ENCODE assay signal across 9 cellular contexts in genomic region chr21:43767980-43768867, GRCh38. TPM values are rescaled to one million over a fixed set of nuclear protein-coding genes. Genes with fewer than 3 reads are reported as not detected.
A peak's percentile ranks its signal among the peaks of the same experiment; 100 is the strongest.
DNase-seq lines count a peak whose midpoint lies in the region; ATAC-seq, FAIRE-seq and TF ChIP-seq lines count a peak whose summit lies in the region.
"Had no signal": no experiment of that assay in that cellular context is flagged by ENCODE, and none has a peak within 500 bp of the region (broad histone marks: within the 10 kb centered on the region; RNA-seq: fewer than 3 reads in every experiment).

No MANE protein-coding gene starts in this region.

- no peak for DNase-seq in activated naive CD8-positive, alpha-beta T cell treated with anti-CD3 and anti-CD28 coated beads, Interleukin-2, amount 50 U/mL, for 24 hours
- no peak for DNase-seq in activated naive CD8-positive, alpha-beta T cell treated with anti-CD3 and anti-CD28 coated beads for 36 hours
- DNase-seq in cardiac fibroblast (ENCODE audit: low read depth in 2 of 2) (peak; percentile 88 to 91), HepG2 (ENCODE audit: low spot score) (no peak), aorta (peak in 1 of 2 donors; percentile 72), NCI-H2196 (lab: John Stamatoyannopoulos, UW; ENCODE audit: unreplicated experiment) (no peak)
- no peak for DNase-seq in stimulated activated naive CD8-positive, alpha-beta T cell treated with anti-CD3 and anti-CD28 coated beads, Interleukin-15, amount 100 ng/mL, for 72 hours
- DNase-seq: Kasumi-1 had no signal

- peaks cover 33% of the 10 kb centered on the region for H3K4me1 ChIP-seq in HepG2 (ENCODE audit: insufficient read depth, low read length)
- H3K4me1 ChIP-seq in aorta (ENCODE audit: control insufficient read depth in 1 of 2, insufficient read depth in 2 of 2, low read length in 2 of 2), result no peaks in the 10 kb centered on the region

- no peaks in the 10 kb centered on the region for H3K79me2 ChIP-seq in HepG2 (ENCODE audit: insufficient read depth, low read length)

- BruUV-seq in HepG2 (replicated peaks; lab: Mats Ljungman, UMichigan), result no TSS peak

- no peaks in the 10 kb centered on the region for H3K27me3 Mint-ChIP-seq in activated naive CD8-positive, alpha-beta T cell treated with anti-CD3 and anti-CD28 coated beads, Interleukin-2, amount 50 U/mL, for 24 hours
- H3K27me3 Mint-ChIP-seq in activated naive CD8-positive, alpha-beta T cell treated with anti-CD3 and anti-CD28 coated beads for 36 hours, result no peaks in the 10 kb centered on the region
- no peaks in the 10 kb centered on the region for H3K27me3 Mint-ChIP-seq in stimulated activated naive CD8-positive, alpha-beta T cell treated with anti-CD3 and anti-CD28 coated beads, Interleukin-15, amount 100 ng/mL, for 72 hours

- no peak for TF ChIP-seq RAD21 in HepG2 (CRISPR knock-in tag; IDR thresholded peaks at IDR 0.05)

- H3K4me3 ChIP-seq in cardiac fibroblast (replicated peaks in 1 of 2; ENCODE audit: low read depth in 2 of 2, low read length in 2 of 2) (no peak overlapping the region), HepG2 (replicated peaks in 1 of 3; ENCODE audit: insufficient read depth in 1 of 3, low read depth in 2 of 3, low read length in 3 of 3) (no peak overlapping the region), aorta (ENCODE audit: low read length in 2 of 2) (no peak overlapping the region)

- H3K36me3 ChIP-seq in HepG2 (replicated peaks in 1 of 2; ENCODE audit: control insufficient read depth in 1 of 2, insufficient read depth in 2 of 2, low read length in 2 of 2) (peaks cover 0 to 4% of the 10 kb centered on the region in 2 experiments; a peak in 2 of 5 replicates), aorta (ENCODE audit: control insufficient read depth in 1 of 2, insufficient read depth in 2 of 2, low read length in 1 of 2) (peaks cover 0 to 2% of the 10 kb centered on the region in 2 donors)

- no peak for FAIRE-seq in HepG2 (lab: Jason Lieb, UNC)

- no peaks in the 10 kb centered on the region for H3K9me3 Mint-ChIP-seq in activated naive CD8-positive, alpha-beta T cell treated with anti-CD3 and anti-CD28 coated beads, Interleukin-2, amount 50 U/mL, for 24 hours
- H3K9me3 Mint-ChIP-seq in activated naive CD8-positive, alpha-beta T cell treated with anti-CD3 and anti-CD28 coated beads for 36 hours, result peaks cover 1% of the 10 kb centered on the region
- peaks cover 0 to 10% of the 10 kb centered on the region in 2 donors for H3K9me3 Mint-ChIP-seq in stimulated activated naive CD8-positive, alpha-beta T cell treated with anti-CD3 and anti-CD28 coated beads, Interleukin-15, amount 100 ng/mL, for 72 hours

- H3K9me3 ChIP-seq in HepG2 (ENCODE audit: low read length) (no peaks in the 10 kb centered on the region), aorta (ENCODE audit: control insufficient read depth, low read length) (no peaks in the 10 kb centered on the region)

- ATAC-seq in activated naive CD8-positive, alpha-beta T cell treated with anti-CD3 and anti-CD28 coated beads, Interleukin-2, amount 50 U/mL, for 24 hours, result peak; percentile 7
- ATAC-seq in HepG2, result peak; percentile 15
- peak; percentile 39 for ATAC-seq in aorta (ENCODE audit: low FRiP score)
- ATAC-seq in stimulated activated naive CD8-positive, alpha-beta T cell treated with anti-CD3 and anti-CD28 coated beads, Interleukin-15, amount 100 ng/mL, for 72 hours, result no peak
- no peak for ATAC-seq in GM21619 (IDR thresholded peaks at IDR 0.05; ENCODE audit: unreplicated experiment)

- 79% methylated on average over 28 of the region's 34 CpGs for WGBS in HepG2 (ENCODE audit: low lambda C conversion rate)
- 55 to 57% methylated on average over 30 to 34 of the region's 34 CpGs for WGBS in aorta, 2 donors

- H3K4me1 Mint-ChIP-seq in activated naive CD8-positive, alpha-beta T cell treated with anti-CD3 and anti-CD28 coated beads, Interleukin-2, amount 50 U/mL, for 24 hours, result peaks cover 8% of the 10 kb centered on the region
- peaks cover 7% of the 10 kb centered on the region for H3K4me1 Mint-ChIP-seq in activated naive CD8-positive, alpha-beta T cell treated with anti-CD3 and anti-CD28 coated beads for 36 hours
- peaks cover 12% of the 10 kb centered on the region for H3K4me1 Mint-ChIP-seq in stimulated activated naive CD8-positive, alpha-beta T cell treated with anti-CD3 and anti-CD28 coated beads, Interleukin-15, amount 100 ng/mL, for 72 hours

- in situ Hi-C loops in HepG2 (cut with HindIII; ENCODE audit: extremely low pct_ligation_motif_present, low pct_unique_long_range_greater_than_20kb), result no loop called here

- H4K20me1 ChIP-seq in HepG2 (ENCODE audit: insufficient read depth, low read length), result no peaks in the 10 kb centered on the region

- TF ChIP-seq CTCF in cardiac fibroblast (IDR thresholded peaks at IDR 0.05; ENCODE audit: low read depth, low read length), result no peak
- no peak for TF ChIP-seq CTCF in HepG2 (CRISPR knock-in tag; IDR thresholded peaks at IDR 0.05)

- H3K27me3 ChIP-seq in HepG2 (ENCODE audit: control insufficient read depth in 1 of 2, insufficient read depth in 2 of 2, low read length in 2 of 2), result no peaks in the 10 kb centered on the region
- no peaks in the 10 kb centered on the region for H3K27me3 ChIP-seq in aorta (ENCODE audit: control insufficient read depth in 1 of 2, insufficient read depth in 2 of 2, low read length in 1 of 2)

- TF ChIP-seq EP300 in HepG2 (IDR thresholded peaks at IDR 0.05; ENCODE audit: low read depth in 2 of 2, low read length in 2 of 2), result no peak
- TF ChIP-seq EP300 in HepG2 (CRISPR knock-in tag; IDR thresholded peaks at IDR 0.05; ENCODE audit: borderline replicate concordance), result no peak

- H3K36me3 Mint-ChIP-seq in activated naive CD8-positive, alpha-beta T cell treated with anti-CD3 and anti-CD28 coated beads, Interleukin-2, amount 50 U/mL, for 24 hours (ENCODE audit: low read depth), result peaks cover 9% of the 10 kb centered on the region
- H3K36me3 Mint-ChIP-seq in activated naive CD8-positive, alpha-beta T cell treated with anti-CD3 and anti-CD28 coated beads for 36 hours, result peaks cover 10% of the 10 kb centered on the region

- TF ChIP-seq POLR2A in HepG2 (IDR thresholded peaks at IDR 0.05; ENCODE audit: insufficient read depth in 1 of 2, low read depth in 2 of 2, low read length in 2 of 2), result no peak

- intact Hi-C loops in HepG2 (cut with micrococcal nuclease; ENCODE audit: unreplicated experiment), result no loop called here
- intact Hi-C loops in aorta (cut with DNase I), result no loop called here

- H3K27ac ChIP-seq in HepG2 (ENCODE audit: extremely low read length, insufficient read depth, low read length) (no peak overlapping the region), aorta (ENCODE audit: low read depth in 1 of 2, low read length in 2 of 2) (no peak overlapping the region)

- no peak overlapping the region for H3K4me2 ChIP-seq in HepG2 (ENCODE audit: low read depth, low read length)

- H3K4me3 Mint-ChIP-seq in activated naive CD8-positive, alpha-beta T cell treated with anti-CD3 and anti-CD28 coated beads, Interleukin-2, amount 50 U/mL, for 24 hours, result no peak overlapping the region
- no peak overlapping the region for H3K4me3 Mint-ChIP-seq in activated naive CD8-positive, alpha-beta T cell treated with anti-CD3 and anti-CD28 coated beads for 36 hours
- H3K4me3 Mint-ChIP-seq in stimulated activated naive CD8-positive, alpha-beta T cell treated with anti-CD3 and anti-CD28 coated beads, Interleukin-15, amount 100 ng/mL, for 72 hours, result peak overlapping the region in 1 of 2 donors; percentile 29

- POLR2A ChIA-PET in HepG2 (lab: Yijun Ruan, JAX), result no interaction called here

- H2AFZ ChIP-seq in HepG2 (ENCODE audit: low read length), result no peak overlapping the region

- CTCF ChIA-PET in HepG2 (lab: Yijun Ruan, JAX; ENCODE audit: low intra/inter-chr PET ratio, low total read pairs), result no interaction called here

- no peak overlapping the region for H3K9ac ChIP-seq in HepG2 (ENCODE audit: insufficient read depth, low read depth, low read length)

- H3K27ac Mint-ChIP-seq in activated naive CD8-positive, alpha-beta T cell treated with anti-CD3 and anti-CD28 coated beads, Interleukin-2, amount 50 U/mL, for 24 hours, result no peak overlapping the region
- no peak overlapping the region for H3K27ac Mint-ChIP-seq in activated naive CD8-positive, alpha-beta T cell treated with anti-CD3 and anti-CD28 coated beads for 36 hours
- H3K27ac Mint-ChIP-seq in stimulated activated naive CD8-positive, alpha-beta T cell treated with anti-CD3 and anti-CD28 coated beads, Interleukin-15, amount 100 ng/mL, for 72 hours, result no peak overlapping the region

RNA-seq across cellular contexts. Expression of gene CSTB, which starts 7.9 kb away (rescaled TPM):
- total RNA-seq in activated naive CD8-positive, alpha-beta T cell treated with anti-CD3 and anti-CD28 coated beads for 36 hours, result 10 to 100 TPM; 33.6 to 35.1 TPM
- 11.7 and 15.8 TPM in 2 replicates for total RNA-seq in HepG2 (2016; rRNA removed; fragmentation: Illumina TruSeq; extraction: Trizol)
- total RNA-seq in HepG2 (2016; cell fraction: cytosol; rRNA removed; fragmentation: Illumina TruSeq; extraction: Trizol; ENCODE audit: low read depth), result 8.0 and 9.1 TPM in 2 replicates
- total RNA-seq in HepG2 (2016; cell fraction: insoluble cytoplasmic fraction; rRNA removed; fragmentation: Illumina TruSeq; extraction: Trizol), result 11.9 and 14.9 TPM in 2 replicates
- total RNA-seq in HepG2 (2016; cell fraction: membrane; rRNA removed; fragmentation: Illumina TruSeq; extraction: Trizol), result 9.8 and 11.8 TPM in 2 replicates
- 6.6 and 7.1 TPM in 2 replicates for total RNA-seq in HepG2 (2016; cell fraction: nucleus; rRNA removed; fragmentation: Illumina TruSeq; extraction: Trizol)
- 94.1 and 110 TPM in 2 replicates for polyA plus RNA-seq in HepG2 (2011; rRNA removed)
- 129 and 137 TPM in 2 replicates for polyA plus RNA-seq in HepG2 (2011; cell fraction: cytosol; rRNA removed)
- polyA plus RNA-seq in HepG2 (2011; cell fraction: nucleus; rRNA removed), result 53.4 and 59.2 TPM in 2 replicates
- 58.7 and 69.9 TPM in 2 replicates for polyA plus RNA-seq in HepG2 (2012)
- polyA plus RNA-seq in HepG2 (2016; cell fraction: cytosol; fragmentation: Illumina TruSeq; extraction: Trizol; ENCODE audit: low read depth), result 34.3 and 43.0 TPM in 2 replicates
- 53.0 and 57.2 TPM in 2 replicates for polyA plus RNA-seq in HepG2 (2016; cell fraction: insoluble cytoplasmic fraction; fragmentation: Illumina TruSeq; extraction: Trizol; ENCODE audit: low read depth)
- polyA plus RNA-seq in HepG2 (2016; cell fraction: membrane; fragmentation: Illumina TruSeq; extraction: Trizol; ENCODE audit: low read depth), result 32.8 and 40.2 TPM in 2 replicates
- polyA plus RNA-seq in HepG2 (2016; cell fraction: nucleus; fragmentation: Illumina TruSeq; extraction: Trizol; ENCODE audit: insufficient read depth, low read depth), result 34.9 and 36.2 TPM in 2 replicates
- polyA minus RNA-seq in HepG2 (2011; rRNA and poly(A)+ RNA removed; ENCODE audit: low replicate concordance), result 37.2 and 51.7 TPM in 2 replicates
- 24.0 and 25.6 TPM in 2 replicates for polyA minus RNA-seq in HepG2 (2011; cell fraction: cytosol; rRNA and poly(A)+ RNA removed)
- polyA minus RNA-seq in HepG2 (2011; cell fraction: nucleus; rRNA and poly(A)+ RNA removed), result 9.0 and 15.4 TPM in 2 replicates
- 10 to 100 TPM; 30.3 to 44.3 TPM for total RNA-seq in aorta
- polyA plus RNA-seq in aorta, result 10 to 100 TPM; 44.6 to 71.6 TPM

RNA-seq across cellular contexts. Expression of gene RRP1, which starts 21.2 kb away (rescaled TPM):
- 10 to 100 TPM; 89.4 to 90.7 TPM for total RNA-seq in activated naive CD8-positive, alpha-beta T cell treated with anti-CD3 and anti-CD28 coated beads for 36 hours
- total RNA-seq in HepG2 (2016; rRNA removed; fragmentation: Illumina TruSeq; extraction: Trizol) (24.6 and 35.1 TPM in 2 replicates), aorta (10 to 100 TPM; 17.5 to 18.1 TPM)
- 16.9 and 17.1 TPM in 2 replicates for total RNA-seq in HepG2 (2016; cell fraction: cytosol; rRNA removed; fragmentation: Illumina TruSeq; extraction: Trizol; ENCODE audit: low read depth)
- total RNA-seq in HepG2 (2016; cell fraction: insoluble cytoplasmic fraction; rRNA removed; fragmentation: Illumina TruSeq; extraction: Trizol), result 24.1 and 32.9 TPM in 2 replicates
- total RNA-seq in HepG2 (2016; cell fraction: membrane; rRNA removed; fragmentation: Illumina TruSeq; extraction: Trizol), result 10.3 and 11.2 TPM in 2 replicates
- 29.9 and 34.8 TPM in 2 replicates for total RNA-seq in HepG2 (2016; cell fraction: nucleus; rRNA removed; fragmentation: Illumina TruSeq; extraction: Trizol)
- polyA plus RNA-seq in HepG2 (2011; rRNA removed) (20.1 and 22.2 TPM in 2 replicates), aorta (10 to 100 TPM in 1 of 2 donors, 1 to 10 TPM in 1; 4.4 to 17.9 TPM)
- 11.2 and 11.3 TPM in 2 replicates for polyA plus RNA-seq in HepG2 (2011; cell fraction: cytosol; rRNA removed)
- polyA plus RNA-seq in HepG2 (2011; cell fraction: nucleus; rRNA removed), result 110 and 114 TPM in 2 replicates
- polyA plus RNA-seq in HepG2 (2012), result 22.7 and 27.0 TPM in 2 replicates
- 3.0 and 3.7 TPM in 2 replicates for polyA plus RNA-seq in HepG2 (2016; cell fraction: cytosol; fragmentation: Illumina TruSeq; extraction: Trizol; ENCODE audit: low read depth)
- 25.7 and 32.8 TPM in 2 replicates for polyA plus RNA-seq in HepG2 (2016; cell fraction: insoluble cytoplasmic fraction; fragmentation: Illumina TruSeq; extraction: Trizol; ENCODE audit: low read depth)
- polyA plus RNA-seq in HepG2 (2016; cell fraction: membrane; fragmentation: Illumina TruSeq; extraction: Trizol; ENCODE audit: low read depth), result 4.3 and 6.1 TPM in 2 replicates
- polyA plus RNA-seq in HepG2 (2016; cell fraction: nucleus; fragmentation: Illumina TruSeq; extraction: Trizol; ENCODE audit: insufficient read depth, low read depth), result 70.6 and 74.1 TPM in 2 replicates
- polyA minus RNA-seq in HepG2 (2011; rRNA and poly(A)+ RNA removed; ENCODE audit: low replicate concordance), result 9.8 and 26.9 TPM in 2 replicates
- 5.9 and 9.7 TPM in 2 replicates for polyA minus RNA-seq in HepG2 (2011; cell fraction: cytosol; rRNA and poly(A)+ RNA removed)
- polyA minus RNA-seq in HepG2 (2011; cell fraction: nucleus; rRNA and poly(A)+ RNA removed), result 27.0 and 37.2 TPM in 2 replicates

RNA-seq across cellular contexts. Expression of gene PDXK, which starts 49.3 kb away (rescaled TPM):
- total RNA-seq in activated naive CD8-positive, alpha-beta T cell treated with anti-CD3 and anti-CD28 coated beads for 36 hours, result 100 to 1,000 TPM; 111 to 113 TPM
- total RNA-seq in HepG2 (2016; rRNA removed; fragmentation: Illumina TruSeq; extraction: Trizol), result 114 and 151 TPM in 2 replicates
- total RNA-seq in HepG2 (2016; cell fraction: cytosol; rRNA removed; fragmentation: Illumina TruSeq; extraction: Trizol; ENCODE audit: low read depth), result 28.6 and 35.2 TPM in 2 replicates
- total RNA-seq in HepG2 (2016; cell fraction: insoluble cytoplasmic fraction; rRNA removed; fragmentation: Illumina TruSeq; extraction: Trizol), result 115 and 149 TPM in 2 replicates
- total RNA-seq in HepG2 (2016; cell fraction: membrane; rRNA removed; fragmentation: Illumina TruSeq; extraction: Trizol), result 62.0 and 68.5 TPM in 2 replicates
- total RNA-seq in HepG2 (2016; cell fraction: nucleus; rRNA removed; fragmentation: Illumina TruSeq; extraction: Trizol), result 61.1 and 71.3 TPM in 2 replicates
- 165 and 184 TPM in 2 replicates for polyA plus RNA-seq in HepG2 (2011; rRNA removed)
- 146 and 162 TPM in 2 replicates for polyA plus RNA-seq in HepG2 (2011; cell fraction: cytosol; rRNA removed)
- polyA plus RNA-seq in HepG2 (2011; cell fraction: nucleus; rRNA removed), result 215 and 264 TPM in 2 replicates
- polyA plus RNA-seq in HepG2 (2012), result 82.4 and 87.9 TPM in 2 replicates
- polyA plus RNA-seq in HepG2 (2016; cell fraction: cytosol; fragmentation: Illumina TruSeq; extraction: Trizol; ENCODE audit: low read depth), result 45.4 and 55.7 TPM in 2 replicates
- polyA plus RNA-seq in HepG2 (2016; cell fraction: insoluble cytoplasmic fraction; fragmentation: Illumina TruSeq; extraction: Trizol; ENCODE audit: low read depth), result 135 and 141 TPM in 2 replicates
- polyA plus RNA-seq in HepG2 (2016; cell fraction: membrane; fragmentation: Illumina TruSeq; extraction: Trizol; ENCODE audit: low read depth), result 56.2 and 56.5 TPM in 2 replicates
- 113 and 114 TPM in 2 replicates for polyA plus RNA-seq in HepG2 (2016; cell fraction: nucleus; fragmentation: Illumina TruSeq; extraction: Trizol; ENCODE audit: insufficient read depth, low read depth)
- 159 and 241 TPM in 2 replicates for polyA minus RNA-seq in HepG2 (2011; rRNA and poly(A)+ RNA removed; ENCODE audit: low replicate concordance)
- polyA minus RNA-seq in HepG2 (2011; cell fraction: cytosol; rRNA and poly(A)+ RNA removed), result 48.1 and 61.1 TPM in 2 replicates
- polyA minus RNA-seq in HepG2 (2011; cell fraction: nucleus; rRNA and poly(A)+ RNA removed), result 60.5 and 61.0 TPM in 2 replicates
- total RNA-seq in aorta, result 10 to 100 TPM; 90.7 to 94.4 TPM
- 10 to 100 TPM; 25.8 to 38.2 TPM for polyA plus RNA-seq in aorta

Comparison
In these comparisons a context has a peak if more than half of its experiments do, and no peak if none do; other contexts are left out.
1. ATAC-seq: peak in activated naive CD8-positive, alpha-beta T cell treated with anti-CD3 and anti-CD28 coated beads, Interleukin-2, amount 50 U/mL, for 24 hours (single experiment), HepG2 (single experiment) and aorta (single experiment); none in stimulated activated naive CD8-positive, alpha-beta T cell treated with anti-CD3 and anti-CD28 coated beads, Interleukin-15, amount 100 ng/mL, for 72 hours (single experiment) and GM21619 (single experiment).
2. DNase-seq: peak in cardiac fibroblast (2 of 2); none in activated naive CD8-positive, alpha-beta T cell treated with anti-CD3 and anti-CD28 coated beads, Interleukin-2, amount 50 U/mL, for 24 hours (single experiment), activated naive CD8-positive, alpha-beta T cell treated with anti-CD3 and anti-CD28 coated beads for 36 hours (single experiment), HepG2 (single experiment), stimulated activated naive CD8-positive, alpha-beta T cell treated with anti-CD3 and anti-CD28 coated beads, Interleukin-15, amount 100 ng/mL, for 72 hours (0 of 2) and NCI-H2196 (single experiment).